Comparison of ENCODE assay signal across 10 cellular contexts in genomic region chr5:107285772-107286171, GRCh38.
DNase-seq lines count a peak whose midpoint lies in the region; ATAC-seq and TF ChIP-seq lines count a peak whose summit lies in the region.
"Had no signal": no experiment of that assay in that cellular context is flagged by ENCODE, and none has a peak within 500 bp of the region (broad histone marks: within the 10 kb centered on the region; RNA-seq: fewer than 3 reads in every experiment).

No MANE protein-coding gene starts in this region.

- in situ Hi-C loops in astrocyte of the cerebellum (cut with HindIII; ENCODE audit: low sequenced_read_pairs): no loop called here

- no peak for TF ChIP-seq CTCF in astrocyte of the cerebellum (IDR thresholded peaks at IDR 0.05; ENCODE audit: low read depth, low read length, missing control alignments)

- peak; percentile 20 for DNase-seq in ELR (ENCODE audit: low read depth)
- DNase-seq in astrocyte of the cerebellum (ENCODE audit: low read depth): peak; percentile 70
- no peak for DNase-seq in RPMI8226
- DNase-seq in NCI-H510A treated with DMSO at 0.1 percent for 48 hours (lab: John Stamatoyannopoulos, UW): no peak
- DNase-seq: activated effector memory CD4-positive, alpha-beta T cell treated with Interleukin-2 at 50 U/mL for 16 hours; SHP77 treated with DMSO at 0.1 percent for 48 hours had no signal

- TF ChIP-seq POLR2A in GM18505 (IDR thresholded peaks at IDR 0.05; ENCODE audit: borderline replicate concordance, extremely low read depth, insufficient read depth, insufficient read length): no peak

- no peak overlapping the region for H3K4me3 ChIP-seq in astrocyte of the cerebellum (ENCODE audit: low read depth, low read length)

- ATAC-seq in GM18858 (IDR thresholded peaks at IDR 0.05; ENCODE audit: unreplicated experiment) (peak; percentile 23), HG02938 (IDR thresholded peaks at IDR 0.05; ENCODE audit: unreplicated experiment) (peak; percentile 24), GM18505 (IDR thresholded peaks at IDR 0.05; ENCODE audit: unreplicated experiment) (no peak), GM21423 (IDR thresholded peaks at IDR 0.05; ENCODE audit: unreplicated experiment) (no peak)

Comparison
In these comparisons a context has a peak if more than half of its experiments do, and no peak if none do; other contexts are left out.
1. DNase-seq: peak in ELR (single experiment) and astrocyte of the cerebellum (single experiment); none in RPMI8226 (single experiment) and NCI-H510A treated with DMSO at 0.1 percent for 48 hours (single experiment).
2. ATAC-seq: peak in GM18858 (single experiment) and HG02938 (single experiment); none in GM18505 (single experiment) and GM21423 (single experiment).